1 cellular context compared by ENCODE assay signal in the genomic region with DNA sequence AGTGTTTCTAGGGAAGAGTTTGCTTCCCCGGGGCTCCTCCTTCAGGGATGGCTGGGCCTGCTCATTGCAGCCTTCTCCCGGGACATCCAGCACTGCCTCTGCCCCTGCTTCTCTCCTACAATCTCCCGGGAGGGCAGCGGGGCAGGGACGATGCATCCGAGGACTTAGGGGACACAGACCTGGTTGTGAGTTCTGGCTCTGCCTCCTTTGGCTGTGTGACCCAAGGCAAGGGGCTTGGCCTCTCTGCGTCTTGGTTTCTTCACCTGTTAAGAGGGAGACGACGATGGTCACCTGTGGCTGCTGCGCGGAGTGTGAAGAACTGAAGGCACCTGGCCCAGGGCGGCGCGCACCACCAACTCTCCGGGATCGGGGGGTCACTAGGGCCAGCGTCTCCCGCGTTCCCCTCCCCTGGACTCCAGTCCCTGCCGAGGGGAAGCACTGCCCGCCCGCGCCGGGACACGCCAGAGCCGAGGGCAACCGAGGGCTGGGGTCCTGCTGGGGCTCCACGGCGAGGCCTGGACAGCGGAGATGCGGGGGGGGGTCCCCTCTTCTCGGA.
TF ChIP-seq lines count a peak whose summit lies in the region.

No MANE protein-coding gene starts in this region.

TF ChIP-seq in GM23338, 12 proteins besides CTCF, POLR2A, EP300 and RAD21 (continued from another document):
- no peak for TF ChIP-seq ZNF331 (CRISPR knock-in tag; IDR thresholded peaks at IDR 0.05; ENCODE audit: low read depth)
- TF ChIP-seq, protein P1, sequence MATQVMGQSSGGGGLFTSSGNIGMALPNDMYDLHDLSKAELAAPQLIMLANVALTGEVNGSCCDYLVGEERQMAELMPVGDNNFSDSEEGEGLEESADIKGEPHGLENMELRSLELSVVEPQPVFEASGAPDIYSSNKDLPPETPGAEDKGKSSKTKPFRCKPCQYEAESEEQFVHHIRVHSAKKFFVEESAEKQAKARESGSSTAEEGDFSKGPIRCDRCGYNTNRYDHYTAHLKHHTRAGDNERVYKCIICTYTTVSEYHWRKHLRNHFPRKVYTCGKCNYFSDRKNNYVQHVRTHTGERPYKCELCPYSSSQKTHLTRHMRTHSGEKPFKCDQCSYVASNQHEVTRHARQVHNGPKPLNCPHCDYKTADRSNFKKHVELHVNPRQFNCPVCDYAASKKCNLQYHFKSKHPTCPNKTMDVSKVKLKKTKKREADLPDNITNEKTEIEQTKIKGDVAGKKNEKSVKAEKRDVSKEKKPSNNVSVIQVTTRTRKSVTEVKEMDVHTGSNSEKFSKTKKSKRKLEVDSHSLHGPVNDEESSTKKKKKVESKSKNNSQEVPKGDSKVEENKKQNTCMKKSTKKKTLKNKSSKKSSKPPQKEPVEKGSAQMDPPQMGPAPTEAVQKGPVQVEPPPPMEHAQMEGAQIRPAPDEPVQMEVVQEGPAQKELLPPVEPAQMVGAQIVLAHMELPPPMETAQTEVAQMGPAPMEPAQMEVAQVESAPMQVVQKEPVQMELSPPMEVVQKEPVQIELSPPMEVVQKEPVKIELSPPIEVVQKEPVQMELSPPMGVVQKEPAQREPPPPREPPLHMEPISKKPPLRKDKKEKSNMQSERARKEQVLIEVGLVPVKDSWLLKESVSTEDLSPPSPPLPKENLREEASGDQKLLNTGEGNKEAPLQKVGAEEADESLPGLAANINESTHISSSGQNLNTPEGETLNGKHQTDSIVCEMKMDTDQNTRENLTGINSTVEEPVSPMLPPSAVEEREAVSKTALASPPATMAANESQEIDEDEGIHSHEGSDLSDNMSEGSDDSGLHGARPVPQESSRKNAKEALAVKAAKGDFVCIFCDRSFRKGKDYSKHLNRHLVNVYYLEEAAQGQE (IDR thresholded peaks at IDR 0.05; ENCODE audit: unreplicated experiment): no peak
- no peak for TF ChIP-seq ZNF114 (CRISPR knock-in tag; IDR thresholded peaks at IDR 0.05)
